15 cellular contexts compared by ENCODE assay signal in genomic region chr1:186301448-186301847, GRCh38. TPM values are rescaled to one million over a fixed set of nuclear protein-coding genes. Genes with fewer than 3 reads are reported as not detected.
"Had no signal": no experiment of that assay in that cellular context is flagged by ENCODE, and none has a peak within 500 bp of the region (broad histone marks: within the 10 kb centered on the region; RNA-seq: fewer than 3 reads in every experiment).

No MANE protein-coding gene starts in this region.

- H3K27ac Mint-ChIP-seq: immature natural killer cell; natural killer cell; stimulated activated naive B cell treated with anti-CD40 and anti-IgM and Interleukin-4, amounts not matched to agents 10 μg/mL and 1 μg/mL and 100 μg/mL, for 72 hours; WTC11 had no signal

- H3K27me3 Mint-ChIP-seq: stimulated activated naive B cell treated with anti-CD40 and anti-IgM and Interleukin-4, amounts not matched to agents 10 μg/mL and 1 μg/mL and 100 μg/mL, for 72 hours had no signal

- H3K4me3 Mint-ChIP-seq: immature natural killer cell; natural killer cell; stimulated activated naive B cell treated with anti-CD40 and anti-IgM and Interleukin-4, amounts not matched to agents 10 μg/mL and 1 μg/mL and 100 μg/mL, for 72 hours; WTC11 had no signal

- H3K9me3 Mint-ChIP-seq: immature natural killer cell; natural killer cell; stimulated activated naive B cell treated with anti-CD40 and anti-IgM and Interleukin-4, amounts not matched to agents 10 μg/mL and 1 μg/mL and 100 μg/mL, for 72 hours; WTC11 had no signal

- H3K4me1 ChIP-seq: esophagus squamous epithelium, vagina had no signal

- H3K36me3 ChIP-seq: esophagus squamous epithelium, tibial nerve, vagina had no signal

- H3K27me3 ChIP-seq: dorsolateral prefrontal cortex, esophagus squamous epithelium, tibial nerve, vagina had no signal

- ATAC-seq: left cardiac atrium; natural killer cell; stimulated activated naive B cell treated with anti-CD40 and anti-IgM and Interleukin-4, amounts not matched to agents 10 μg/mL and 1 μg/mL and 100 μg/mL, for 72 hours; WTC11 had no signal

- H3K4me1 Mint-ChIP-seq: WTC11 had no signal

- H3K4me3 ChIP-seq: dorsolateral prefrontal cortex, esophagus squamous epithelium, lung, tibial nerve, vagina had no signal

- H3K9me3 ChIP-seq: esophagus squamous epithelium, tibial nerve, vagina had no signal

- H3K36me3 Mint-ChIP-seq: natural killer cell; stimulated activated naive B cell treated with anti-CD40 and anti-IgM and Interleukin-4, amounts not matched to agents 10 μg/mL and 1 μg/mL and 100 μg/mL, for 72 hours; WTC11 had no signal

- DNase-seq: dorsolateral prefrontal cortex; esophagus squamous epithelium; foreskin fibroblast; glutamatergic neuron; immature natural killer cell; left cardiac atrium; natural killer cell; posterior cingulate gyrus; stimulated activated naive B cell treated with anti-CD40 and anti-IgM and Interleukin-4, amounts not matched to agents 10 μg/mL and 1 μg/mL and 100 μg/mL, for 72 hours had no signal

RNA-seq across cellular contexts. Expression of gene PRG4, which starts 5.4 kb away (rescaled TPM):
- total RNA-seq: astrocyte, natural killer cell, skeletal muscle tissue had no signal
